7 cellular contexts compared by ENCODE assay signal in genomic region chr2:19288291-19288690, GRCh38.
"Had no signal": no experiment of that assay in that cellular context is flagged by ENCODE, and none has a peak within 500 bp of the region (broad histone marks: within the 10 kb centered on the region; RNA-seq: fewer than 3 reads in every experiment).

No MANE protein-coding gene starts in this region.

- H3K27ac ChIP-seq: HL-60 had no signal

- DNase-seq: IMR-90, KBM-7, KG1 had no signal

- H3K4me3 ChIP-seq: K562 had no signal

- H3K4me3 Mint-ChIP-seq: IgD-negative memory B cell had no signal

- ATAC-seq: HepG2, K562 had no signal

- H3K27ac Mint-ChIP-seq: IgD-negative memory B cell had no signal

- H3K27me3 Mint-ChIP-seq: IgD-negative memory B cell had no signal

- H3K4me1 Mint-ChIP-seq: IgD-negative memory B cell had no signal
